1 cellular context compared by ENCODE assay signal in genomic region chr15:52067545-52067926, GRCh38.
TF ChIP-seq lines count a peak whose summit lies in the region.

No MANE protein-coding gene starts in this region.

TF ChIP-seq in IMR-90, 13 proteins besides CTCF, POLR2A, EP300 and RAD21:
- no peak for TF ChIP-seq CEBPB (IDR thresholded peaks at IDR 0.05; ENCODE audit: low read depth, low read length)
- TF ChIP-seq SMC3 (IDR thresholded peaks at IDR 0.05; ENCODE audit: low read depth, low read length), result no peak
- no peak for TF ChIP-seq CHD1 (IDR thresholded peaks at IDR 0.05; ENCODE audit: low read depth, low read length)
- no peak for TF ChIP-seq MXI1 (IDR thresholded peaks at IDR 0.05; ENCODE audit: borderline replicate concordance, low read depth, low read length)
- TF ChIP-seq USF2 (IDR thresholded peaks at IDR 0.05; ENCODE audit: low read depth, low read length), result no peak
- no peak for TF ChIP-seq RFX5 (IDR thresholded peaks at IDR 0.05; ENCODE audit: low read depth, low read length)
